In the genomic region with DNA sequence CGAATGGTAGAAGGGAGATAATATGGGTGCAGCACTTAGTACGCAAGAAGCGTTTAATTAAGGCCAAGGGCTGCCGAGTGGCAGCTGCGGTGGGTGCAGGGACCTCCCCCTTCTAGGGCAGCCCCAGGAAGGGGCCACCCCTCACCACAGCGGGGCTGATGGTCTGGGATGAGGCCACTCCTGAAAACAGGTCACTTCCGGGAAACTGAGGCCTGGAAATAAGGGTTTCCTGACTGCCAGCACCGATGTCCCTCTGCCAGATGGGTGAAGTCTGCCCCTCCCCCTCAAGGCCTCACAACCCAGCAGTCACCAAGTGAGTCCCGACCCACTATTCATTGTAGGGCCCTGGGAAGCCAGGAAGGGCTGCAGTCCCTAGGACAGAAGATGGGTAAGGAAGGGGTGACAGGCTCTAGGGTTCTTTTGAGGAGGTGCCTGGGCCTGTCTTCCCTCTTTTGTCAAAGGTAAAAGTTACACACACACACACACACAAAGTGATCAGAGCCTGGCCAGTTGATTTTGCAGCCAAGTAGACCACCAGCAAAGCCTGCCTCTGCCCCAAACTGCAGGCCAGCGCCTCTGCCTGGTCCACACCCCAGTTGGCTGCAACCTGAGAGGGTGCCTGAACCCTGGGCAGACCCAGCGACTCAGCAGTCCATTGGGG, we compare ENCODE assay signal across 8 cellular contexts. TPM values are rescaled to one million over a fixed set of nuclear protein-coding genes. Genes with fewer than 3 reads are reported as not detected.
DNase-seq lines count a peak whose midpoint lies in the region; ATAC-seq and TF ChIP-seq lines count a peak whose summit lies in the region.

No MANE protein-coding gene starts in this region.

- peak overlapping the region; percentile 73 to 98 (median 94) for H3K27ac Mint-ChIP-seq in naive thymus-derived CD8-positive, alpha-beta T cell

- H3F3A ChIP-seq in OCI-LY1 (ENCODE audit: insufficient read depth, low read length): no peaks in the 10 kb centered on the region

- peak overlapping the region; percentile 98 for H3K27ac ChIP-seq in OCI-LY1 (ENCODE audit: low read depth, low read length, poor library complexity, severe bottlenecking)

- H3K27me3 Mint-ChIP-seq in naive thymus-derived CD8-positive, alpha-beta T cell: no peaks in the 10 kb centered on the region

- no peaks in the 10 kb centered on the region for H3K9me3 ChIP-seq in OCI-LY1 (ENCODE audit: low read length)

- no peaks in the 10 kb centered on the region for H3K9me2 ChIP-seq in OCI-LY1 (ENCODE audit: low read depth, low read length)

- peak; percentile 6 for ATAC-seq in GM21367 (IDR thresholded peaks at IDR 0.05; ENCODE audit: unreplicated experiment)
- ATAC-seq in naive thymus-derived CD8-positive, alpha-beta T cell: peak; percentile 4 to 43

- peaks cover 0 to 22% (median 0%) of the 10 kb centered on the region in 3 donors for H3K36me3 Mint-ChIP-seq in naive thymus-derived CD8-positive, alpha-beta T cell

- H3K4me1 Mint-ChIP-seq in naive thymus-derived CD8-positive, alpha-beta T cell: peaks cover 54 to 95% (median 92%) of the 10 kb centered on the region in 4 donors

- H3K4me3 Mint-ChIP-seq in naive thymus-derived CD8-positive, alpha-beta T cell: peak overlapping the region; percentile 75 to 88 (median 82)

- DNase-seq in AG10803 (ENCODE audit: low read depth): no peak
- peak; percentile 21 for DNase-seq in dermis blood vessel endothelial cell
- peak in 1 of 10 donors; percentile 46 for DNase-seq in naive thymus-derived CD8-positive, alpha-beta T cell
- DNase-seq in T-helper 9 cell: no peak
- DNase-seq in NCI-H2029 (lab: John Stamatoyannopoulos, UW): no peak
- DNase-seq in kidney glomerular epithelial cell (lab: John Stamatoyannopoulos, UW): no peak

- no peaks in the 10 kb centered on the region for H3K27me3 ChIP-seq in OCI-LY1 (ENCODE audit: insufficient read depth, low read length)

- peak overlapping the region; percentile 82 for H3K9ac ChIP-seq in OCI-LY1 (ENCODE audit: low read length)

- H3K9me3 Mint-ChIP-seq in naive thymus-derived CD8-positive, alpha-beta T cell: no peaks in the 10 kb centered on the region

- H3K4me3 ChIP-seq in AG10803 (ENCODE audit: low read length): peak overlapping the region; percentile 47
- H3K4me3 ChIP-seq in OCI-LY1 (ENCODE audit: low read depth, low read length, poor library complexity, severe bottlenecking): peak overlapping the region; percentile 60

- POLR2A ChIA-PET in naive thymus-derived CD8-positive, alpha-beta T cell (lab: Charles Lee): interaction anchor here (2.4 to 11.8 kb wide), 2 partner anchors 11 to 26 kb away, joined by 19 to 166 read pairs; partner anchors contain the start of gene SREBF1

- H3K79me2 ChIP-seq in OCI-LY1 (ENCODE audit: insufficient read depth, low read length): peaks cover 5% of the 10 kb centered on the region; the same call in 1 of the 2 replicates

- H2AFZ ChIP-seq in OCI-LY1 (ENCODE audit: low read length): no peak overlapping the region

- peaks cover 95% of the 10 kb centered on the region for H3K4me1 ChIP-seq in OCI-LY1 (ENCODE audit: insufficient read depth, low read length, severe bottlenecking)

- TF ChIP-seq CTCF in AG10803 (conservative IDR thresholded peaks at IDR 0.05; ENCODE audit: low read length) (no peak), OCI-LY1 (IDR thresholded peaks at IDR 0.05; ENCODE audit: low read length) (no peak)

- H3K36me3 ChIP-seq in OCI-LY1 (ENCODE audit: insufficient read depth, low read length): peaks cover 21% of the 10 kb centered on the region; the same call in 1 of the 2 replicates

- peak overlapping the region; percentile 96 for H3K4me2 ChIP-seq in OCI-LY1 (ENCODE audit: low read length)

- H4K20me1 ChIP-seq in OCI-LY1 (ENCODE audit: insufficient read depth, low read length): no peaks in the 10 kb centered on the region

RNA-seq across cellular contexts. Expression of gene SREBF1, which starts 12.5 kb away (rescaled TPM):
- 28.8 and 71.5 TPM in 2 replicates for total RNA-seq in dermis blood vessel endothelial cell
- 10 to 100 TPM; 40.6 to 43.8 TPM for total RNA-seq in naive thymus-derived CD8-positive, alpha-beta T cell
- 10 to 100 TPM; 16.3 to 57.0 (median 44.8) TPM for polyA plus RNA-seq in naive thymus-derived CD8-positive, alpha-beta T cell
